In the genomic region with DNA sequence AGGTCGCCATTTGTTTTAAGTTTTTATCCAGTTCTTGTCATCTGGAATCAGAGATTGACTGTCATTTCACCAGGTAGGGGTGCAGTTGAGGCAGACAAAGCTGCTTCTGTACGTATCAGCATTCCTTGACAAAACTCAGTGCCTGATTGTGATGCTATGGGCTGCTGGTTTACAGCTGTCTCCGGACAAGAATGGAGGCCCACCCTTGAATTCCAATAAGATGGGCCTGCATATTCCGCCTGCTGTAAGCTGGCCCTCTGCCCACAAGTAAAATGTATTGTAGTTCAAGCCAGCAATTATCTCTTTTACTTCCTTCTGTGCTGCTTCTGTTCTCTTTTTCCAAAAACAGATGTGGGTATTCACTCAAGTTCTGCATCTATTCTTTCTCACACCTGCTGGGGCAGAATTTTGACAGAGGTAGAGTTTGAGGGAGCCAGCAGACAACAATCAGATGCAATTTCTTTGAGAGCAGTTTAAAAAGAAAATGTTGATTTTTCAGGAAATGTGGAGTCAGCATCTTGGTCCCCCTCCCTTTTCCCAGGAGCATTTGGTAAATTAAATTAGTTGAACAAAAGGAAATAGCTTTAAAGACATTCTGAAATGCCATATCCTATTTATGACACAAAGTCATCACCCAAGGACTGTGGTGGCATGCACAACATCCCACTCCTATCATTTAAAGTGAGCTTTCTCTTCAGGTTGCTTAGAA, we compare ENCODE assay signal across 1 cellular context.
TF ChIP-seq lines count a peak whose summit lies in the region.

No MANE protein-coding gene starts in this region.

TF ChIP-seq in WTC11, 78 proteins besides CTCF, POLR2A, EP300 and RAD21 (continued from another document):
- TF ChIP-seq, protein P1, sequence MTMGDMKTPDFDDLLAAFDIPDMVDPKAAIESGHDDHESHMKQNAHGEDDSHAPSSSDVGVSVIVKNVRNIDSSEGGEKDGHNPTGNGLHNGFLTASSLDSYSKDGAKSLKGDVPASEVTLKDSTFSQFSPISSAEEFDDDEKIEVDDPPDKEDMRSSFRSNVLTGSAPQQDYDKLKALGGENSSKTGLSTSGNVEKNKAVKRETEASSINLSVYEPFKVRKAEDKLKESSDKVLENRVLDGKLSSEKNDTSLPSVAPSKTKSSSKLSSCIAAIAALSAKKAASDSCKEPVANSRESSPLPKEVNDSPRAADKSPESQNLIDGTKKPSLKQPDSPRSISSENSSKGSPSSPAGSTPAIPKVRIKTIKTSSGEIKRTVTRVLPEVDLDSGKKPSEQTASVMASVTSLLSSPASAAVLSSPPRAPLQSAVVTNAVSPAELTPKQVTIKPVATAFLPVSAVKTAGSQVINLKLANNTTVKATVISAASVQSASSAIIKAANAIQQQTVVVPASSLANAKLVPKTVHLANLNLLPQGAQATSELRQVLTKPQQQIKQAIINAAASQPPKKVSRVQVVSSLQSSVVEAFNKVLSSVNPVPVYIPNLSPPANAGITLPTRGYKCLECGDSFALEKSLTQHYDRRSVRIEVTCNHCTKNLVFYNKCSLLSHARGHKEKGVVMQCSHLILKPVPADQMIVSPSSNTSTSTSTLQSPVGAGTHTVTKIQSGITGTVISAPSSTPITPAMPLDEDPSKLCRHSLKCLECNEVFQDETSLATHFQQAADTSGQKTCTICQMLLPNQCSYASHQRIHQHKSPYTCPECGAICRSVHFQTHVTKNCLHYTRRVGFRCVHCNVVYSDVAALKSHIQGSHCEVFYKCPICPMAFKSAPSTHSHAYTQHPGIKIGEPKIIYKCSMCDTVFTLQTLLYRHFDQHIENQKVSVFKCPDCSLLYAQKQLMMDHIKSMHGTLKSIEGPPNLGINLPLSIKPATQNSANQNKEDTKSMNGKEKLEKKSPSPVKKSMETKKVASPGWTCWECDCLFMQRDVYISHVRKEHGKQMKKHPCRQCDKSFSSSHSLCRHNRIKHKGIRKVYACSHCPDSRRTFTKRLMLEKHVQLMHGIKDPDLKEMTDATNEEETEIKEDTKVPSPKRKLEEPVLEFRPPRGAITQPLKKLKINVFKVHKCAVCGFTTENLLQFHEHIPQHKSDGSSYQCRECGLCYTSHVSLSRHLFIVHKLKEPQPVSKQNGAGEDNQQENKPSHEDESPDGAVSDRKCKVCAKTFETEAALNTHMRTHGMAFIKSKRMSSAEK (CRISPR knock-in tag; IDR thresholded peaks at IDR 0.05; ENCODE audit: borderline replicate concordance): no peak
- no peak for TF ChIP-seq ZNF425 (CRISPR knock-in tag; conservative IDR thresholded peaks at IDR 0.05)
- TF ChIP-seq ZNF423 (CRISPR knock-in tag; IDR thresholded peaks at IDR 0.05): no peak
- no peak for TF ChIP-seq NFYB (CRISPR knock-in tag; conservative IDR thresholded peaks at IDR 0.05; ENCODE audit: low read depth)
- no peak for TF ChIP-seq GTF2I (CRISPR knock-in tag; conservative IDR thresholded peaks at IDR 0.05)
- TF ChIP-seq NR1H2 (CRISPR knock-in tag; IDR thresholded peaks at IDR 0.05): no peak
- TF ChIP-seq, protein P2, sequence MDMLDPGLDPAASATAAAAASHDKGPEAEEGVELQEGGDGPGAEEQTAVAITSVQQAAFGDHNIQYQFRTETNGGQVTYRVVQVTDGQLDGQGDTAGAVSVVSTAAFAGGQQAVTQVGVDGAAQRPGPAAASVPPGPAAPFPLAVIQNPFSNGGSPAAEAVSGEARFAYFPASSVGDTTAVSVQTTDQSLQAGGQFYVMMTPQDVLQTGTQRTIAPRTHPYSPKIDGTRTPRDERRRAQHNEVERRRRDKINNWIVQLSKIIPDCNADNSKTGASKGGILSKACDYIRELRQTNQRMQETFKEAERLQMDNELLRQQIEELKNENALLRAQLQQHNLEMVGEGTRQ (CRISPR knock-in tag; IDR thresholded peaks at IDR 0.05): no peak
- TF ChIP-seq TEAD1 (CRISPR knock-in tag; IDR thresholded peaks at IDR 0.05): no peak
- no peak for TF ChIP-seq OVOL2 (CRISPR knock-in tag; IDR thresholded peaks at IDR 0.05; ENCODE audit: borderline replicate concordance)
